Comparison of ENCODE assay signal across 8 cellular contexts in the genomic region with DNA sequence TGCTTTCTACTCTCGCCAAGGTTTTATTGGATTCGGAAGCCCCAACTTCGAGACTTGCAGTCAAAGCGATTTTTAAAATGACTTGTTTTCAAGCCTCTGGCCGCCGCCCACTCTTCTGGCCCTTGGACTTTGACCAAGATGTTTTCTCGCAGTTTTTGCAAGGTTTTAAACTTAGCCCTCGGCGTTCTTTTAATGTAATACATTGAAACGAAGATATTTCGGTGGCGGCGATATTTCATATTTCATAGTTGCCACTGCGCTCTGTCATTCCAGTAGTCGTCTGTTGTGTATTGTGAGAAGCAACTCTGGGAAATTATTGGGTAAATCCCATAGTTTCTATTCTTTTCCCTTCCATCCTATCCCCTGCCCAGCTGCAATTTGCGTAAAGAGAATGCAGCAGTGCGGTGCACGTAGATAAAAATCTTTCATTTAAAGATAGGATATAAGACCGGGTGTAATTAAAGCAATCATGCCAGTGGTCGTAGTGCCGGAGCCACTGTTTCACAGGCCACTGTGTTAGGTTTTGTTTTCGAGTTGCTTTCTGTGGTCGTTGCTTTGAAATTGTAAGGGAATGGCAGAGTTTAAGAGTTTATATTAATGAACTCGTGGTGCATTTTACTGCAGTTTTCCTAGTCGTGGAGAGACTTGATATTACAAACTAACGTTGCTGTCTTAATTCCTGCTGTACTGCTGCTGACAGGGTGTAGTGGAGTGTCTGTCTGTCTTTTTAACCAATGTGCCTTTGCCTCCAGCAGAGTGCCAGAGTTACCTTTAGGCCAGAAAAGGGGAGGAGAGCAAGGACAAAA. TPM values are rescaled to one million over a fixed set of nuclear protein-coding genes. Genes with fewer than 3 reads are reported as not detected.
DNase-seq lines count a peak whose midpoint lies in the region; ATAC-seq and TF ChIP-seq lines count a peak whose summit lies in the region.

No MANE protein-coding gene starts in this region.

- H3K23me2 ChIP-seq in H9 (ENCODE audit: insufficient read length, low read depth, low read length, poor library complexity, severe bottlenecking): peaks cover 5% of the 10 kb centered on the region

- no peak overlapping the region for H3K56ac ChIP-seq in H9 (ENCODE audit: insufficient read length, low read depth, low read length)

- no peak overlapping the region for H2BK5ac ChIP-seq in H9 (ENCODE audit: insufficient read length, low read length)

- no peak overlapping the region for H2BK120ac ChIP-seq in H9 (ENCODE audit: low read depth, low read length, poor library complexity, severe bottlenecking)

- H3K27me3 Mint-ChIP-seq in H9 (ENCODE audit: low read depth): no peaks in the 10 kb centered on the region
- no peaks in the 10 kb centered on the region for H3K27me3 Mint-ChIP-seq in activated naive CD8-positive, alpha-beta T cell treated with anti-CD3 and anti-CD28 coated beads, Interleukin-2, amount 10 ng/mL, durations not matched to agents 7 days and 5 days

- H3K9me3 ChIP-seq in H9 (ENCODE audit: control insufficient read depth, low read depth, low read length): no peaks in the 10 kb centered on the region

- no CpG with 5 or more reads among the region's 26 CpGs for WGBS in H9 (ENCODE audit: extremely low coverage, insufficient read length, low lambda C conversion rate)

- H3K9ac ChIP-seq in H9 (ENCODE audit: extremely low read depth, insufficient read length, low read length): peak overlapping the region; percentile 85

- no peak overlapping the region for H4K5ac ChIP-seq in H9 (ENCODE audit: insufficient read length, low read depth, low read length)

- H3K14ac ChIP-seq in H9 (ENCODE audit: insufficient read depth, low read length): peak overlapping the region; percentile 76; the same call in 1 of the 2 replicates

- no peak overlapping the region for H3K27ac ChIP-seq in H9 (ENCODE audit: insufficient read length, low read depth, low read length)

- H3K4ac ChIP-seq in H9 (ENCODE audit: low read depth, low read length): no peak overlapping the region

- no peak overlapping the region for H2BK20ac ChIP-seq in H9 (ENCODE audit: low read depth, low read length, poor library complexity, severe bottlenecking)

- peak; percentile 8 for ATAC-seq in activated naive CD8-positive, alpha-beta T cell treated with anti-CD3 and anti-CD28 coated beads, Interleukin-2, amount 10 ng/mL, durations not matched to agents 7 days and 5 days (ENCODE audit: low read depth)
- ATAC-seq in left ventricle myocardium superior: peak; percentile 52

- POLR2A ChIA-PET in activated naive CD8-positive, alpha-beta T cell treated with anti-CD3 and anti-CD28 coated beads, Interleukin-2, amount 10 ng/mL, durations not matched to agents 7 days and 5 days (lab: Charles Lee): interaction anchor here (0.8 to 1.6 kb wide), 3 partner anchors 14 to 148 kb away, joined by 3 to 5 read pairs (median 3); no protein-coding TSS in a partner anchor

- H3K36me3 Mint-ChIP-seq in H9 (ENCODE audit: insufficient read depth in 1 of 3, low read depth in 3 of 3): peaks cover 4 to 23% (median 16%) of the 10 kb centered on the region in 3 experiments; a peak in 6 of 7 replicates
- H3K36me3 Mint-ChIP-seq in activated naive CD8-positive, alpha-beta T cell treated with anti-CD3 and anti-CD28 coated beads, Interleukin-2, amount 10 ng/mL, durations not matched to agents 7 days and 5 days: peaks cover 20% of the 10 kb centered on the region

- H3K79me1 ChIP-seq in H9 (ENCODE audit: insufficient read depth, low read depth, low read length, poor library complexity, severe bottlenecking): no peaks in the 10 kb centered on the region

- no peak overlapping the region for H2AK5ac ChIP-seq in H9 (ENCODE audit: insufficient read length, low read length)

- no peak overlapping the region for H2BK15ac ChIP-seq in H9 (ENCODE audit: low read depth, low read length)

- DNase-seq in NCI-H748 (lab: John Stamatoyannopoulos, UW; ENCODE audit: unreplicated experiment) (peak; percentile 35), NCI-H748 treated with DMSO at 0.1 percent for 48 hours (lab: John Stamatoyannopoulos, UW) (no peak), H9 (no peak), M059J (ENCODE audit: low read depth) (peak; percentile 69), left ventricle myocardium superior (no peak), putamen (ENCODE audit: low spot score) (peak; percentile 16), epidermal melanocyte (ENCODE audit: insufficient read length, low spot score) (no peak)
- no peak for DNase-seq in activated naive CD8-positive, alpha-beta T cell treated with anti-CD3 and anti-CD28 coated beads, Interleukin-2, amount 10 ng/mL, durations not matched to agents 7 days and 5 days

- no peak overlapping the region for H4K8ac ChIP-seq in H9 (replicated peaks; ENCODE audit: insufficient read length, low read depth, low read length)

- peaks cover 4% of the 10 kb centered on the region; the same call in 1 of the 2 replicates for H3K79me2 ChIP-seq in H9 (ENCODE audit: insufficient read depth, low read length)

- H3K4me2 ChIP-seq in H9 (ENCODE audit: insufficient read depth, insufficient read length, low read length): peak overlapping the region; percentile 81

- intact Hi-C loops in left ventricle myocardium superior (cut with micrococcal nuclease): no loop called here

- H3K18ac ChIP-seq in H9 (ENCODE audit: insufficient read length, low read depth, low read length): no peak overlapping the region

- no peaks in the 10 kb centered on the region for H3K9me3 Mint-ChIP-seq in H9
- H3K9me3 Mint-ChIP-seq in activated naive CD8-positive, alpha-beta T cell treated with anti-CD3 and anti-CD28 coated beads, Interleukin-2, amount 10 ng/mL, durations not matched to agents 7 days and 5 days: no peaks in the 10 kb centered on the region

- no peak for TF ChIP-seq CTCF in H9 (conservative IDR thresholded peaks at IDR 0.05)

- no peaks in the 10 kb centered on the region for H3K4me1 ChIP-seq in H9 (ENCODE audit: insufficient read depth, low read length)

- peak overlapping the region; percentile 95 to 97 for H3K4me3 Mint-ChIP-seq in H9
- peak overlapping the region; percentile 97 for H3K4me3 Mint-ChIP-seq in activated naive CD8-positive, alpha-beta T cell treated with anti-CD3 and anti-CD28 coated beads, Interleukin-2, amount 10 ng/mL, durations not matched to agents 7 days and 5 days

- no peak overlapping the region for H3T11ph ChIP-seq in H9 (ENCODE audit: low read length)

- H3K23ac ChIP-seq in H9 (ENCODE audit: insufficient read length, low read depth, low read length): no peak overlapping the region

- H3K27me3 ChIP-seq in H9 (ENCODE audit: insufficient read depth, low read length): no peaks in the 10 kb centered on the region

- H3K27ac Mint-ChIP-seq in H9: peak overlapping the region; percentile 87 to 96 (median 94)
- H3K27ac Mint-ChIP-seq in activated naive CD8-positive, alpha-beta T cell treated with anti-CD3 and anti-CD28 coated beads, Interleukin-2, amount 10 ng/mL, durations not matched to agents 7 days and 5 days: peak overlapping the region; percentile 98

- no peak overlapping the region for H4K91ac ChIP-seq in H9 (ENCODE audit: insufficient read length, low read depth, low read length)

- no peaks in the 10 kb centered on the region for H4K20me1 ChIP-seq in H9 (ENCODE audit: control insufficient read depth, insufficient read depth, insufficient read length)

- no peak overlapping the region for H2AFZ ChIP-seq in H9 (ENCODE audit: low read length)

- no peak overlapping the region for H2BK12ac ChIP-seq in H9 (ENCODE audit: insufficient read length, low read depth, low read length)

- H3K4me1 Mint-ChIP-seq in H9: peaks cover 13 to 16% of the 10 kb centered on the region in 2 experiments
- peaks cover 26% of the 10 kb centered on the region for H3K4me1 Mint-ChIP-seq in activated naive CD8-positive, alpha-beta T cell treated with anti-CD3 and anti-CD28 coated beads, Interleukin-2, amount 10 ng/mL, durations not matched to agents 7 days and 5 days

RNA-seq across cellular contexts. Expression of a gene that starts 0.7 kb away (rescaled TPM):
- total RNA-seq in H9 (2021): 28.2 and 29.1 TPM in 2 replicates
- 104 and 133 TPM in 2 replicates for total RNA-seq in M059J (2014; rRNA removed; shearing (Covaris generic))
- 10 to 100 TPM; 40.6 to 41.4 TPM for total RNA-seq in activated naive CD8-positive, alpha-beta T cell treated with anti-CD3 and anti-CD28 coated beads, Interleukin-2, amount 10 ng/mL, durations not matched to agents 7 days and 5 days
- 31.1 TPM for total RNA-seq in left ventricle myocardium superior

RNA-seq across cellular contexts. Expression of a gene that starts 30.4 kb away (rescaled TPM):
- total RNA-seq in H9 (2021) (0.04 and 0.18 TPM in 2 replicates), left ventricle myocardium superior (8.2 TPM)
- total RNA-seq in M059J (2014; rRNA removed; shearing (Covaris generic)): 5.3 and 8.7 TPM in 2 replicates
- 10 to 100 TPM; 55.0 to 59.3 TPM for total RNA-seq in activated naive CD8-positive, alpha-beta T cell treated with anti-CD3 and anti-CD28 coated beads, Interleukin-2, amount 10 ng/mL, durations not matched to agents 7 days and 5 days

Comparison
In these comparisons a context has a peak if more than half of its experiments do, and no peak if none do; other contexts are left out.
1. DNase-seq: peak in NCI-H748 (single experiment), M059J (single experiment) and putamen (single experiment); none in NCI-H748 treated with DMSO at 0.1 percent for 48 hours (single experiment), H9 (single experiment), activated naive CD8-positive, alpha-beta T cell treated with anti-CD3 and anti-CD28 coated beads, Interleukin-2, amount 10 ng/mL, durations not matched to agents 7 days and 5 days (single experiment), left ventricle myocardium superior (single experiment) and epidermal melanocyte (single experiment).